In the genomic region with DNA sequence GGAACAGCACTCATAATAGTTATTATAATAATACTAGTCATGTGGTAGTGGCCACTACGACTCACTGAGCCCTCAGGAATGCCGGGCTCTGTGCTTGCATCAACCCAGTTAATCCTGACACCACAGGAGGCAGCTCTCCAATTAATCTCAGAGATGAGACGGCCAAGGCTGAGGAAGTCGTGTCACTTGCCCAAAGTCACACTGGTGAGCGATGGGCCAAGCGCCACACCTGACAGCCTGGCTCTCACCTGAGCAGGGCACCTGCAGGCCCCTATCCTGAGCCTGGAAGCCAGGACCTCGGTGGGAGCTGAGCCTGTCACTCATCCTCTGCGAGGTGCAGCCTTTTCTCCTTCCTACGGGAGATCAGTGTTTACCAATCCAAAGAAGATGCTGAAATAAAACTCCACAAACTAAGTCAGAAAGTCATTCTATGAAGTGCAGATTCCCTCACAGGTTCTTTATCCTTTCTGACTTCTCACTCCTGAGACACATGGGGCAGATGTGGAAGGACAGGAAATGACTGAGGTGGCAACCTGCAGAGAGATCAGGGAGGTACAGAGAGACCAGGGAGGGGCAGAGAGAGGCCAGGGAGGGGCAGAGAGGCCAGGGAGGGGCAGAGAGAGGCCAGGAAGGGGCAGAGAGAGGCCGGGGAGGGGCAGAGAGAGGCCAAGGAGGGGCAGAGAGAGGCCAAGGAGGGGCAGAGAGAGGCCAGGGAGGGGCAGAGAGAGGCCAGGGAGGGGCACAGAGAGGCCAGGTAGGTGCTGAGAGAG, we compare ENCODE assay signal across 13 cellular contexts. TPM values are rescaled to one million over a fixed set of nuclear protein-coding genes. Genes with fewer than 3 reads are reported as not detected.
DNase-seq lines count a peak whose midpoint lies in the region; TF ChIP-seq lines count a peak whose summit lies in the region.
"Had no signal": no experiment of that assay in that cellular context is flagged by ENCODE, and none has a peak within 500 bp of the region (broad histone marks: within the 10 kb centered on the region; RNA-seq: fewer than 3 reads in every experiment).

No MANE protein-coding gene starts in this region.

- TF ChIP-seq CTCF in choroid plexus epithelial cell (conservative IDR thresholded peaks at IDR 0.05; ENCODE audit: low read depth, low read length), result no peak
- no peak for TF ChIP-seq CTCF in GM10248 (IDR thresholded peaks at IDR 0.05; ENCODE audit: control extremely low read depth, extremely low read depth, low read depth, missing control alignments)

- CTCF ChIA-PET in HEK293T (lab: Yijun Ruan, JAX), result no interaction called here
- CTCF ChIA-PET in GM10248 (lab: Yijun Ruan, JAX), result no interaction called here

- DNase-seq in A172 (ENCODE audit: low spot score), result peak; percentile 38
- no peak for DNase-seq in HEK293T (ENCODE audit: extremely low spot score)
- peak; percentile 20 for DNase-seq in choroid plexus epithelial cell (ENCODE audit: low read depth)
- peak; percentile 5 for DNase-seq in myocyte (ENCODE audit: low read depth)
- no peak for DNase-seq in GM10248 (ENCODE audit: extremely low spot score)
- no peak for DNase-seq in NCI-H128 (lab: John Stamatoyannopoulos, UW; ENCODE audit: unreplicated experiment)
- no peak for DNase-seq in medulla oblongata (ENCODE audit: extremely low spot score)
- DNase-seq in pons (ENCODE audit: low spot score), result no peak
- DNase-seq: activated CD8-positive, alpha-beta memory T cell treated with anti-CD3 and anti-CD28 coated beads, Interleukin-2, amount 50 U/mL, for 4 hours; cerebellar nuclear complex; nucleus accumbens had no signal

- no peak overlapping the region for H3K4me3 ChIP-seq in choroid plexus epithelial cell (ENCODE audit: low read depth, low read length)
- H3K4me3 ChIP-seq: SJCRH30, vagina had no signal

- POLR2A ChIA-PET in HEK293T (lab: Yijun Ruan, JAX) (no interaction called here), GM10248 (lab: Yijun Ruan, JAX) (no interaction called here)

TF ChIP-seq in HEK293T, 16 proteins besides CTCF, POLR2A, EP300 and RAD21:
- TF ChIP-seq, protein P1, sequence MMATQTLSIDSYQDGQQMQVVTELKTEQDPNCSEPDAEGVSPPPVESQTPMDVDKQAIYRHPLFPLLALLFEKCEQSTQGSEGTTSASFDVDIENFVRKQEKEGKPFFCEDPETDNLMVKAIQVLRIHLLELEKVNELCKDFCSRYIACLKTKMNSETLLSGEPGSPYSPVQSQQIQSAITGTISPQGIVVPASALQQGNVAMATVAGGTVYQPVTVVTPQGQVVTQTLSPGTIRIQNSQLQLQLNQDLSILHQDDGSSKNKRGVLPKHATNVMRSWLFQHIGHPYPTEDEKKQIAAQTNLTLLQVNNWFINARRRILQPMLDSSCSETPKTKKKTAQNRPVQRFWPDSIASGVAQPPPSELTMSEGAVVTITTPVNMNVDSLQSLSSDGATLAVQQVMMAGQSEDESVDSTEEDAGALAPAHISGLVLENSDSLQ (IDR thresholded peaks at IDR 0.05), result peak; percentile 74
- TF ChIP-seq HDGF (IDR thresholded peaks at IDR 0.05; ENCODE audit: borderline replicate concordance), result no peak
TF ChIP-seq in HEK293T: peak in this region for 1.

RNA-seq across cellular contexts. Expression of a gene that starts 38.6 kb away (rescaled TPM):
- 0.12 TPM in 1 of 2 replicates, not detected in the other for total RNA-seq in A172 (2014; rRNA removed; shearing (Covaris generic))
- not detected in 2 replicates for total RNA-seq in myocyte
- polyA plus RNA-seq in myocyte (2012), result not detected

Comparison
In these comparisons a context has a peak if more than half of its experiments do, and no peak if none do; other contexts are left out.
1. DNase-seq: peak in A172 (single experiment), choroid plexus epithelial cell (single experiment) and myocyte (single experiment); none in HEK293T (single experiment), GM10248 (single experiment), NCI-H128 (single experiment), medulla oblongata (single experiment) and pons (single experiment).